ENCODE assay signal across 8 cellular contexts in genomic region chr17:81682565-81683207, GRCh38. TPM values are rescaled to one million over a fixed set of nuclear protein-coding genes. Genes with fewer than 3 reads are reported as not detected.
DNase-seq lines count a peak whose midpoint lies in the region; ATAC-seq lines count a peak whose summit lies in the region.

No MANE protein-coding gene starts in this region.

- peak overlapping the region; percentile 99 for H3K4me3 Mint-ChIP-seq in T-helper 17 cell
- peak overlapping the region; percentile 86 for H3K4me3 Mint-ChIP-seq in stimulated activated memory B cell treated with anti-CD40 and anti-IgM and Interleukin-4, amounts not matched to agents 10 μg/mL and 1 μg/mL and 100 μg/mL, for 72 hours

- H3K9me3 ChIP-seq in T-helper 17 cell (ENCODE audit: control insufficient read depth, low read length, poor library complexity, severe bottlenecking) (no peaks in the 10 kb centered on the region), right cardiac atrium (ENCODE audit: control insufficient read depth, low read length) (no peaks in the 10 kb centered on the region)

- no peak overlapping the region for H3K27ac ChIP-seq in right cardiac atrium (ENCODE audit: low read length)

- peak overlapping the region; percentile 71 for H3K4me3 ChIP-seq in right cardiac atrium (ENCODE audit: low read length)

- DNase-seq in NCI-H748 (lab: John Stamatoyannopoulos, UW; ENCODE audit: unreplicated experiment) (peak; percentile 31), NCI-H748 treated with DMSO at 0.1 percent for 48 hours (lab: John Stamatoyannopoulos, UW) (no peak), T-helper 17 cell (no peak), right cardiac atrium (peak in 1 of 3 donors; percentile 30), amniotic stem cell (lab: John Stamatoyannopoulos, UW) (no peak)

- peaks cover 17% of the 10 kb centered on the region for H3K4me1 Mint-ChIP-seq in T-helper 17 cell
- peaks cover 47% of the 10 kb centered on the region for H3K4me1 Mint-ChIP-seq in stimulated activated memory B cell treated with anti-CD40 and anti-IgM and Interleukin-4, amounts not matched to agents 10 μg/mL and 1 μg/mL and 100 μg/mL, for 72 hours

- ATAC-seq in T-helper 17 cell (no peak), right cardiac atrium (no peak), HG03442 (IDR thresholded peaks at IDR 0.05; ENCODE audit: unreplicated experiment) (no peak), GM19452 (IDR thresholded peaks at IDR 0.05; ENCODE audit: unreplicated experiment) (no peak)
- no peak for ATAC-seq in stimulated activated memory B cell treated with anti-CD40 and anti-IgM and Interleukin-4, amounts not matched to agents 10 μg/mL and 1 μg/mL and 100 μg/mL, for 72 hours

- H3K4me1 ChIP-seq in right cardiac atrium (ENCODE audit: control insufficient read depth, insufficient read depth, low read length): peaks cover 6% of the 10 kb centered on the region

- H3K27me3 ChIP-seq in right cardiac atrium (ENCODE audit: control insufficient read depth, insufficient read depth): no peaks in the 10 kb centered on the region

- no peaks in the 10 kb centered on the region for H3K9me3 Mint-ChIP-seq in stimulated activated memory B cell treated with anti-CD40 and anti-IgM and Interleukin-4, amounts not matched to agents 10 μg/mL and 1 μg/mL and 100 μg/mL, for 72 hours

- intact Hi-C loops in right cardiac atrium (cut with DNase I): no loop called here

- H3K27ac Mint-ChIP-seq in T-helper 17 cell: peak overlapping the region; percentile 60
- peak overlapping the region; percentile 80 for H3K27ac Mint-ChIP-seq in stimulated activated memory B cell treated with anti-CD40 and anti-IgM and Interleukin-4, amounts not matched to agents 10 μg/mL and 1 μg/mL and 100 μg/mL, for 72 hours

- WGBS in right cardiac atrium: 32% methylated on average over 19 of the region's 19 CpGs

- H3K36me3 Mint-ChIP-seq in T-helper 17 cell (ENCODE audit: low read depth): peaks cover 3% of the 10 kb centered on the region
- H3K36me3 Mint-ChIP-seq in stimulated activated memory B cell treated with anti-CD40 and anti-IgM and Interleukin-4, amounts not matched to agents 10 μg/mL and 1 μg/mL and 100 μg/mL, for 72 hours: peaks cover 17% of the 10 kb centered on the region

- H3K27me3 Mint-ChIP-seq in T-helper 17 cell: no peaks in the 10 kb centered on the region
- no peaks in the 10 kb centered on the region for H3K27me3 Mint-ChIP-seq in stimulated activated memory B cell treated with anti-CD40 and anti-IgM and Interleukin-4, amounts not matched to agents 10 μg/mL and 1 μg/mL and 100 μg/mL, for 72 hours

RNA-seq across cellular contexts. Expression of gene ARL16, which starts 0.9 kb away (rescaled TPM):
- 10 to 100 TPM; 10.5 to 34.0 TPM for total RNA-seq in T-helper 17 cell
- total RNA-seq in right cardiac atrium: 10 to 100 TPM; 13.2 to 24.4 (median 16.8) TPM
- polyA plus RNA-seq in right cardiac atrium: 20.9 TPM

RNA-seq across cellular contexts. Expression of gene HGS, which starts 1.1 kb away (rescaled TPM):
- total RNA-seq in T-helper 17 cell: 100 to 1,000 TPM; 111 to 121 TPM
- 10 to 100 TPM; 42.1 to 50.3 (median 47.9) TPM for total RNA-seq in right cardiac atrium
- polyA plus RNA-seq in right cardiac atrium: 48.6 TPM

RNA-seq across cellular contexts. Expression of gene CCDC137, which starts 16.1 kb away (rescaled TPM):
- total RNA-seq in T-helper 17 cell: 10 to 100 TPM; 15.0 to 18.4 TPM
- total RNA-seq in right cardiac atrium: 1 to 10 TPM; 5.0 to 7.8 (median 6.7) TPM
- 10.9 TPM for polyA plus RNA-seq in right cardiac atrium

RNA-seq across cellular contexts. Expression of gene OXLD1, which starts 16.3 kb away (rescaled TPM):
- total RNA-seq in T-helper 17 cell: 10 to 100 TPM; 32.8 to 34.4 TPM
- total RNA-seq in right cardiac atrium: 10 to 100 TPM; 20.7 to 27.9 (median 24.6) TPM
- 41.0 TPM for polyA plus RNA-seq in right cardiac atrium

RNA-seq across cellular contexts. Expression of gene MRPL12, which starts 20.5 kb away (rescaled TPM):
- total RNA-seq in T-helper 17 cell (10 to 100 TPM; 21.4 to 21.8 TPM), right cardiac atrium (100 to 1,000 TPM in 3 of 4 donors, 10 to 100 TPM in 1; 83.3 to 142 (median 112) TPM)
- polyA plus RNA-seq in right cardiac atrium: 310 TPM
